1 cellular context compared by ENCODE assay signal in the genomic region with DNA sequence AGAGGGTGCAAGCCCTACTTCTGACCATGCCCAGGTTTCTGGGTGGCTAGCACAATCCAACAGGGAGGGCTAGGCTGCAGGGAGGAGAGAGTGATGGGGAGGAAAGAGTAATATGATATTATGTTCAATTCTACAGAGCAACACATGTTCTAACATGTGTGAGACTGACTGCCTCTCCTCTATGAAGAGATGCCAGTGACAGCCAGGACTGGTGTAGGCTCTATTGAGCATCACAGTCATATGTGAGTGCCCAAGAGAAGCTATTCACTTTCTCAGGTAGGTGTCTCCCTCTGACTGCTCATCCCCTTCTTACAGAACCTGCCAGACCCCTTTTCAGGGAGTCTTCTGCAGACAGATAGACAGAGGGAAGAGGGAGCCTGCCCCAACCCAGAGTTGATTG.
TF ChIP-seq lines count a peak whose summit lies in the region.

No MANE protein-coding gene starts in this region.

TF ChIP-seq in HCT116, 20 proteins besides CTCF, POLR2A, EP300 and RAD21 (continued from another document):
- no peak for TF ChIP-seq REST (IDR thresholded peaks at IDR 0.05; ENCODE audit: low read depth)
- no peak for TF ChIP-seq ZBTB33 (IDR thresholded peaks at IDR 0.05; ENCODE audit: extremely low read depth, insufficient replicate concordance, low read length)
- TF ChIP-seq SIN3A (IDR thresholded peaks at IDR 0.05; ENCODE audit: low read depth) = no peak
- TF ChIP-seq SRF (IDR thresholded peaks at IDR 0.05; ENCODE audit: low read depth) = no peak
- TF ChIP-seq, protein P1, sequence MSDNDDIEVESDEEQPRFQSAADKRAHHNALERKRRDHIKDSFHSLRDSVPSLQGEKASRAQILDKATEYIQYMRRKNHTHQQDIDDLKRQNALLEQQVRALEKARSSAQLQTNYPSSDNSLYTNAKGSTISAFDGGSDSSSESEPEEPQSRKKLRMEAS (IDR thresholded peaks at IDR 0.05) = no peak
- TF ChIP-seq SP1 (IDR thresholded peaks at IDR 0.05; ENCODE audit: low read depth) = no peak
- TF ChIP-seq YY1 (IDR thresholded peaks at IDR 0.05; ENCODE audit: extremely low read depth, insufficient replicate concordance, low read depth, low read length) = no peak
- no peak for TF ChIP-seq EGR1 (IDR thresholded peaks at IDR 0.05; ENCODE audit: low read depth)
